Comparison of ENCODE assay signal across 20 cellular contexts in the genomic region with DNA sequence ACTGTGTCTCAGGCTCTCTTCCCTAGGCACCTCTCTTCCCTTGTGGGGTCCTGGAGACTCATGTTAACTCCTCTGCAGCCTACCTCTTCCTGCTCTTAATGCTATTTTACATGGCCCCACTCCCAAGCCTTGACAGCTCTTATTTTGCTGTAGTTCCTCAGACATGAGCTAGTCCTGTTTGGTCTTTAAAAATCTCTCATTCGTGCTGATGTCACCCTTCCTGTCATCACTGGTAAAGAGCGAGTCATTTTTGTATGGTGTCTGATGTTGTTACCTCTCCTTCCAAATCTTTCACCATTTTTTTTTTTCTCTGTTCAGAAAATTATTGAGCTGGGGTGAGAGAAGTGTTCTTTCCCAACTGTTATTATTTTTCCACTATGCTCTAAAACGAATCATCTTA.
DNase-seq lines count a peak whose midpoint lies in the region; ATAC-seq, FAIRE-seq and TF ChIP-seq lines count a peak whose summit lies in the region.
"Had no signal": no experiment of that assay in that cellular context is flagged by ENCODE, and none has a peak within 500 bp of the region (broad histone marks: within the 10 kb centered on the region; RNA-seq: fewer than 3 reads in every experiment).

No MANE protein-coding gene starts in this region.

- H3K36me3 Mint-ChIP-seq in activated CD8-positive, alpha-beta T cell treated with anti-CD3 and anti-CD28 coated beads for 36 hours (ENCODE audit: low read depth) = no peaks in the 10 kb centered on the region
- H3K36me3 Mint-ChIP-seq in activated CD8-positive, alpha-beta T cell treated with anti-CD3 and anti-CD28 coated beads, Interleukin-2, amount 10 ng/mL, durations not matched to agents 7 days and 5 days (ENCODE audit: low read depth) = no peaks in the 10 kb centered on the region
- H3K36me3 Mint-ChIP-seq: CD8-positive, alpha-beta memory T cell had no signal

- CTCF ChIA-PET in activated CD8-positive, alpha-beta T cell treated with anti-CD3 and anti-CD28 coated beads for 36 hours (lab: Charles Lee) = interaction anchor here (0.7 to 5.0 kb wide), 7 partner anchors 9 to 150 kb away, joined by 3 to 32 read pairs (median 6); no protein-coding TSS in a partner anchor
- CTCF ChIA-PET in activated CD8-positive, alpha-beta T cell treated with anti-CD3 and anti-CD28 coated beads, Interleukin-2, amount 10 ng/mL, durations not matched to agents 7 days and 5 days (lab: Charles Lee) = interaction anchor here (0.6 to 4.2 kb wide), 4 partner anchors 8 to 150 kb away, joined by 3 to 34 read pairs (median 9); no protein-coding TSS in a partner anchor

- no peak for DNase-seq in activated CD8-positive, alpha-beta T cell treated with anti-CD3 and anti-CD28 coated beads for 36 hours
- no peak for DNase-seq in activated CD8-positive, alpha-beta T cell treated with anti-CD3 and anti-CD28 coated beads, Interleukin-2, amount 10 ng/mL, durations not matched to agents 7 days and 5 days
- DNase-seq in GM12892 (ENCODE audit: insufficient read length) = no peak
- DNase-seq in RKO (ENCODE audit: low spot score) = peak; percentile 48
- DNase-seq in fibroblast of mammary gland (ENCODE audit: low read depth) = peak; percentile 42
- DNase-seq in WERI-Rb-1 = no peak
- no peak for DNase-seq in AG08396 (ENCODE audit: low spot score)
- DNase-seq: CD8-positive, alpha-beta memory T cell; H7; MM.1S; NCI-H1048; NCI-H1436; NCI-H1930; NCI-H2227 treated with DMSO at 0.1 percent for 48 hours; NCI-H510A treated with DMSO at 0.1 percent for 48 hours; NCI-H774; NK-92 treated with Interleukin-12 subunit alpha and Interleukin-12 subunit beta, amount 100 ng/mL, for 24 hours had no signal

- intact Hi-C loops in activated CD8-positive, alpha-beta T cell treated with anti-CD3 and anti-CD28 coated beads for 36 hours (cut with micrococcal nuclease) = no loop called here

- peak; percentile 74 for ATAC-seq in activated CD8-positive, alpha-beta T cell treated with anti-CD3 and anti-CD28 coated beads for 36 hours
- no peak for ATAC-seq in activated CD8-positive, alpha-beta T cell treated with anti-CD3 and anti-CD28 coated beads, Interleukin-2, amount 10 ng/mL, durations not matched to agents 7 days and 5 days
- no peak for ATAC-seq in GM18870 (IDR thresholded peaks at IDR 0.05; ENCODE audit: unreplicated experiment)
- ATAC-seq: Panc1 had no signal

- H3K9me3 Mint-ChIP-seq in activated CD8-positive, alpha-beta T cell treated with anti-CD3 and anti-CD28 coated beads for 36 hours = no peaks in the 10 kb centered on the region
- no peaks in the 10 kb centered on the region for H3K9me3 Mint-ChIP-seq in activated CD8-positive, alpha-beta T cell treated with anti-CD3 and anti-CD28 coated beads, Interleukin-2, amount 10 ng/mL, durations not matched to agents 7 days and 5 days (ENCODE audit: insufficient read depth)
- H3K9me3 Mint-ChIP-seq: CD8-positive, alpha-beta memory T cell had no signal

- POLR2A ChIA-PET in activated CD8-positive, alpha-beta T cell treated with anti-CD3 and anti-CD28 coated beads for 36 hours (lab: Charles Lee) = interaction anchor here (1.1 to 2.7 kb wide), 2 partner anchors 105 to 134 kb away, joined by 3 to 11 read pairs; a partner anchor contains a TSS
- POLR2A ChIA-PET in activated CD8-positive, alpha-beta T cell treated with anti-CD3 and anti-CD28 coated beads, Interleukin-2, amount 10 ng/mL, durations not matched to agents 7 days and 5 days (lab: Charles Lee) = interaction anchor here (0.9 kb wide), 1 partner anchor 259 kb away, joined by 3 read pairs; no protein-coding TSS in a partner anchor

- H3K27me3 ChIP-seq in WERI-Rb-1 (ENCODE audit: insufficient read depth, low read depth, severe bottlenecking) = no peaks in the 10 kb centered on the region

- no peaks in the 10 kb centered on the region for H3K36me3 ChIP-seq in WERI-Rb-1

- H3K27me3 Mint-ChIP-seq in activated CD8-positive, alpha-beta T cell treated with anti-CD3 and anti-CD28 coated beads for 36 hours = no peaks in the 10 kb centered on the region
- H3K27me3 Mint-ChIP-seq in activated CD8-positive, alpha-beta T cell treated with anti-CD3 and anti-CD28 coated beads, Interleukin-2, amount 10 ng/mL, durations not matched to agents 7 days and 5 days (ENCODE audit: low read depth) = peaks cover 11% of the 10 kb centered on the region

- TF ChIP-seq POLR2A in GM12892 (IDR thresholded peaks at IDR 0.05; ENCODE audit: low read depth, low read length) = no peak

- H3K27ac ChIP-seq in WERI-Rb-1 = no peak overlapping the region
- H3K27ac ChIP-seq: C4-2B had no signal

- TF ChIP-seq CTCF in activated CD8-positive, alpha-beta T cell treated with anti-CD3 and anti-CD28 coated beads for 36 hours (IDR thresholded peaks at IDR 0.05) = no peak
- TF ChIP-seq CTCF in fibroblast of mammary gland (conservative IDR thresholded peaks at IDR 0.05; ENCODE audit: control insufficient read depth, insufficient read depth, low read depth, low read length) (no peak), WERI-Rb-1 (IDR thresholded peaks at IDR 0.05; ENCODE audit: low read depth, low read length) (no peak)

- no peaks in the 10 kb centered on the region for H3K9me3 ChIP-seq in WERI-Rb-1 (ENCODE audit: severe bottlenecking)

- H3K27ac Mint-ChIP-seq in activated CD8-positive, alpha-beta T cell treated with anti-CD3 and anti-CD28 coated beads for 36 hours = no peak overlapping the region
- no peak overlapping the region for H3K27ac Mint-ChIP-seq in activated CD8-positive, alpha-beta T cell treated with anti-CD3 and anti-CD28 coated beads, Interleukin-2, amount 10 ng/mL, durations not matched to agents 7 days and 5 days

- peaks cover 3% of the 10 kb centered on the region for H3K4me1 Mint-ChIP-seq in activated CD8-positive, alpha-beta T cell treated with anti-CD3 and anti-CD28 coated beads for 36 hours (ENCODE audit: low read depth)
- H3K4me1 Mint-ChIP-seq in activated CD8-positive, alpha-beta T cell treated with anti-CD3 and anti-CD28 coated beads, Interleukin-2, amount 10 ng/mL, durations not matched to agents 7 days and 5 days (ENCODE audit: low read depth) = no peaks in the 10 kb centered on the region
- H3K4me1 Mint-ChIP-seq: CD8-positive, alpha-beta memory T cell had no signal

- H3K4me3 Mint-ChIP-seq in activated CD8-positive, alpha-beta T cell treated with anti-CD3 and anti-CD28 coated beads for 36 hours = no peak overlapping the region
- H3K4me3 Mint-ChIP-seq in activated CD8-positive, alpha-beta T cell treated with anti-CD3 and anti-CD28 coated beads, Interleukin-2, amount 10 ng/mL, durations not matched to agents 7 days and 5 days = no peak overlapping the region
- H3K4me3 Mint-ChIP-seq: CD8-positive, alpha-beta memory T cell had no signal

- H3K4me3 ChIP-seq in fibroblast of mammary gland (ENCODE audit: control insufficient read depth, low read depth, low read length) (no peak overlapping the region), WERI-Rb-1 (ENCODE audit: low read depth, low read length) (no peak overlapping the region)

- FAIRE-seq in GM12892 (lab: Jason Lieb, UNC) = peak; percentile 30

Comparison
In these comparisons a context has a peak if more than half of its experiments do, and no peak if none do; other contexts are left out.
1. DNase-seq: peak in RKO (single experiment) and fibroblast of mammary gland (single experiment); none in activated CD8-positive, alpha-beta T cell treated with anti-CD3 and anti-CD28 coated beads for 36 hours (single experiment), activated CD8-positive, alpha-beta T cell treated with anti-CD3 and anti-CD28 coated beads, Interleukin-2, amount 10 ng/mL, durations not matched to agents 7 days and 5 days (single experiment), GM12892 (single experiment), WERI-Rb-1 (single experiment) and AG08396 (single experiment).